28 cellular contexts compared by ENCODE assay signal in the genomic region with DNA sequence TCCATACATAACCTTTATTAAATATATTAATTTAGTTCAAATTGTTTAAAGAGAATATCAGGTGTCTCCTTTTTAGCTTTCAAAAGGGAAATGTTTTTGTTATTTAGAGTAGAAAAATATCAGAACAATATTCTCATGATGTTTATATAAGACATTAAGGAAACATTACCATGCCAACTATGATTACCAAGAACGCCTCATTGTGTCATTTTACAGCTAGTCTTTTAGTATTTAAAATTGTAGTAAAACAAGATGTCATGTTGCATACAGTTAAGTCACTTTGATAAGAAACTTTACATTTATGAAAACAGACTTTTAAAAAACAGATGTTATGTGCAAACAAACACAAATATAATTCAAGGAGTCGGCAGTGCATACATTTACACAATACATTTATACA. TPM values are rescaled to one million over a fixed set of nuclear protein-coding genes. Genes with fewer than 3 reads are reported as not detected.
A peak's percentile ranks its signal among the peaks of the same experiment; 100 is the strongest.
DNase-seq lines count a peak whose midpoint lies in the region; ATAC-seq, FAIRE-seq and TF ChIP-seq lines count a peak whose summit lies in the region.
"Had no signal": no experiment of that assay in that cellular context is flagged by ENCODE, and none has a peak within 500 bp of the region (broad histone marks: within the 10 kb centered on the region; RNA-seq: fewer than 3 reads in every experiment).

No MANE protein-coding gene starts in this region.

- H3K27ac ChIP-seq in A549: no peak overlapping the region
- H3K27ac ChIP-seq in subcutaneous abdominal adipose tissue (ENCODE audit: low read depth, low read length): peak overlapping the region; percentile 34
- H3K27ac ChIP-seq in testis: peak overlapping the region in 1 of 2 donors; percentile 99
- no peak overlapping the region for H3K27ac ChIP-seq in suprapubic skin
- H3K27ac ChIP-seq: 22Rv1, HL-60, KMS-11 had no signal

- H3K27me3 ChIP-seq in subcutaneous abdominal adipose tissue (ENCODE audit: control insufficient read depth in 5 of 5, insufficient read depth in 4 of 5, low read length in 5 of 5) (no peaks in the 10 kb centered on the region), testis (no peaks in the 10 kb centered on the region), suprapubic skin (no peaks in the 10 kb centered on the region)

- TF ChIP-seq EP300 in A549 (IDR thresholded peaks at IDR 0.05) (no peak), suprapubic skin (IDR thresholded peaks at IDR 0.05) (no peak)

- H3K4me3 ChIP-seq in A549: no peak overlapping the region
- peak overlapping the region; percentile 78 for H3K4me3 ChIP-seq in fibroblast of pulmonary artery (replicated peaks; ENCODE audit: low read depth, low read length)
- no peak overlapping the region for H3K4me3 ChIP-seq in subcutaneous abdominal adipose tissue (ENCODE audit: low read depth in 1 of 5, low read length in 5 of 5)
- no peak overlapping the region for H3K4me3 ChIP-seq in testis
- H3K4me3 ChIP-seq in suprapubic skin: no peak overlapping the region
- H3K4me3 ChIP-seq: HAP-1 had no signal

- no peak for TF ChIP-seq CTCF in A549 (IDR thresholded peaks at IDR 0.05)
- no peak for TF ChIP-seq CTCF in fibroblast of pulmonary artery (IDR thresholded peaks at IDR 0.05; ENCODE audit: low read length, missing control alignments)
- no peak for TF ChIP-seq CTCF in testis (IDR thresholded peaks at IDR 0.05)
- no peak for TF ChIP-seq CTCF in suprapubic skin (IDR thresholded peaks at IDR 0.05)

- POLR2A ChIA-PET in A549 (lab: Yijun Ruan, JAX): no interaction called here
- POLR2A ChIA-PET in HEK293T (lab: Yijun Ruan, JAX): no interaction called here

- CTCF ChIA-PET in A549 (lab: Yijun Ruan, JAX): interaction anchor here (0.7 to 1.4 kb wide), 2 partner anchors 10 to 80 kb away, joined by 3 read pairs; no protein-coding TSS in a partner anchor
- CTCF ChIA-PET in HEK293T (lab: Yijun Ruan, JAX): no interaction called here

- ATAC-seq in A549: no peak

- 84% methylated on average over 2 of the region's 2 CpGs for WGBS in A549 (ENCODE audit: missing lambda C conversion rate)
- 67 to 73% methylated on average over 2 of the region's 2 CpGs for WGBS in testis, 2 donors
- 60% methylated on average over 2 of the region's 2 CpGs for WGBS in suprapubic skin

- no peak for TF ChIP-seq RAD21 in A549 (conservative IDR thresholded peaks at IDR 0.05 in 1 of 2, IDR thresholded peaks at IDR 0.05 in 1 of 2)

- H3K9me3 ChIP-seq in A549 (no peaks in the 10 kb centered on the region), subcutaneous abdominal adipose tissue (ENCODE audit: control insufficient read depth in 5 of 5, low read length in 5 of 5) (no peaks in the 10 kb centered on the region), testis (no peaks in the 10 kb centered on the region), suprapubic skin (no peaks in the 10 kb centered on the region)
- H3K9me3 ChIP-seq: BE2C, HAP-1 had no signal

- no peak overlapping the region for H3K9ac ChIP-seq in subcutaneous abdominal adipose tissue (ENCODE audit: low read length in 5 of 5)
- H3K9ac ChIP-seq: KMS-11 had no signal

- FAIRE-seq in A549 (lab: Jason Lieb, UNC): peak; percentile 32
- FAIRE-seq: GM12892, RCC 7860 had no signal

- no peak for DNase-seq in A549 (ENCODE audit: low read depth in 1 of 2, low spot score in 1 of 2)
- peak; percentile 74 to 80 for DNase-seq in dermis microvascular lymphatic vessel endothelial cell (ENCODE audit: low read depth in 2 of 2)
- no peak for DNase-seq in fibroblast of pulmonary artery (ENCODE audit: low read depth)
- no peak for DNase-seq in HEK293T (ENCODE audit: extremely low spot score)
- no peak for DNase-seq in testis
- DNase-seq in NCI-H526 (lab: John Stamatoyannopoulos, UW): no peak
- DNase-seq in suprapubic skin (ENCODE audit: low spot score in 2 of 2): no peak
- DNase-seq: ACHN, BE2C, Calu3, DND-41, GOT3, MM.1S, NCI-H1048, NCI-H1417, NCI-H1694, NCI-H2081, NCI-H226, NCI-H510A, SIG-M5 had no signal

- H3K4me2 ChIP-seq in A549: no peak overlapping the region
- H3K4me2 ChIP-seq: KMS-11 had no signal

- H3K36me3 ChIP-seq in subcutaneous abdominal adipose tissue (ENCODE audit: control insufficient read depth in 5 of 5, insufficient read depth in 5 of 5, low read length in 5 of 5) (peaks cover 0 to 7% (median 0%) of the 10 kb centered on the region in 5 donors), testis (ENCODE audit: low read depth, missing control alignments) (no peaks in the 10 kb centered on the region), suprapubic skin (no peaks in the 10 kb centered on the region)
- H3K36me3 ChIP-seq: BE2C, HAP-1 had no signal

- TF ChIP-seq POLR2A in A549 (IDR thresholded peaks at IDR 0.05; ENCODE audit: low read length) (no peak), testis (IDR thresholded peaks at IDR 0.05) (no peak), suprapubic skin (IDR thresholded peaks at IDR 0.05) (no peak)

- peaks cover 15% of the 10 kb centered on the region; the same call in 2 of the 3 replicates for H3K4me1 ChIP-seq in A549
- H3K4me1 ChIP-seq in subcutaneous abdominal adipose tissue (ENCODE audit: control insufficient read depth in 5 of 5, insufficient read depth in 5 of 5, low read length in 5 of 5): peaks cover 0 to 27% (median 19%) of the 10 kb centered on the region in 5 donors
- H3K4me1 ChIP-seq in testis: peaks cover 4% of the 10 kb centered on the region
- peaks cover 6% of the 10 kb centered on the region for H3K4me1 ChIP-seq in suprapubic skin
- H3K4me1 ChIP-seq: BE2C had no signal

- intact Hi-C loops in testis (cut with DNase I; ENCODE audit: low total_unique reads): no loop called here

TF ChIP-seq in A549, 52 proteins besides CTCF, POLR2A, EP300 and RAD21:
- TF ChIP-seq ZSCAN20 (CRISPR knock-in tag; IDR thresholded peaks at IDR 0.05) (no peak), MAZ (IDR thresholded peaks at IDR 0.05; ENCODE audit: borderline replicate concordance, low read depth, low read length) (no peak)

TF ChIP-seq in HEK293T, 16 proteins besides CTCF, POLR2A, EP300 and RAD21:
- TF ChIP-seq SP1 (IDR thresholded peaks at IDR 0.05) (no peak), ELF4 (IDR thresholded peaks at IDR 0.05) (no peak), FOXA1 (IDR thresholded peaks at IDR 0.05) (no peak), TARDBP (IDR thresholded peaks at IDR 0.05) (no peak), HDGF (IDR thresholded peaks at IDR 0.05; ENCODE audit: borderline replicate concordance) (no peak), NFRKB (IDR thresholded peaks at IDR 0.05) (no peak)

RNA-seq across cellular contexts. Expression of gene PLSCR4, which starts 4.4 kb away (rescaled TPM):
- polyA plus RNA-seq in A549 (2011; rRNA removed) (17.2 and 20.5 TPM in 2 replicates), A549 (2017; fragmentation: RNase III; extraction: RNeasy Plus Mini Kit Qiagen cat#74134 plus additional on column Dnase treatment) (5.8 to 10.1 TPM (median 8.3 TPM) in 3 replicates), testis (ENCODE audit: insufficient read depth, low read depth, low replicate concordance) (42.5 TPM)
- 2.9 and 4.6 TPM in 2 replicates for polyA plus RNA-seq in A549 (2012; cell fraction: cytosol; rRNA removed)
- polyA plus RNA-seq in A549 (2012; cell fraction: nucleus; rRNA removed): 3.6 and 4.1 TPM in 2 replicates
- polyA minus RNA-seq in A549 (2011; rRNA and poly(A)+ RNA removed): 10.2 and 15.9 TPM in 2 replicates
- total RNA-seq in dermis microvascular lymphatic vessel endothelial cell (569 and 1,330 TPM in 2 replicates), testis (10 to 100 TPM; 89.1 to 96.3 TPM), suprapubic skin (10 to 100 TPM; 16.4 to 37.3 (median 23.7) TPM)
- polyA plus RNA-seq: IgD-negative memory B cell had no signal

Comparison
In these comparisons a context has a peak if more than half of its experiments do, and no peak if none do; other contexts are left out.
1. DNase-seq: peak in dermis microvascular lymphatic vessel endothelial cell (2 of 2); none in A549 (0 of 2), fibroblast of pulmonary artery (single experiment), HEK293T (single experiment), testis (single experiment), NCI-H526 (0 of 2) and suprapubic skin (0 of 2).